Comparison of ENCODE assay signal across 10 cellular contexts in genomic region chr4:87120411-87121162, GRCh38.
DNase-seq lines count a peak whose midpoint lies in the region; ATAC-seq and TF ChIP-seq lines count a peak whose summit lies in the region.
"Had no signal": no experiment of that assay in that cellular context is flagged by ENCODE, and none has a peak within 500 bp of the region (broad histone marks: within the 10 kb centered on the region; RNA-seq: fewer than 3 reads in every experiment).

No MANE protein-coding gene starts in this region.

- no peak for DNase-seq in activated T-cell treated with anti-CD3 and anti-CD28 coated beads, Interleukin-2, amount 50 U/mL, for 72 hours
- no peak for DNase-seq in activated T-cell treated with anti-CD3 and anti-CD28 coated beads, Interleukin-2, amount 50 U/mL, for 48 hours
- peak; percentile 82 to 92 for DNase-seq in fibroblast of lung (ENCODE audit: low read depth in 2 of 2)
- peak; percentile 69 to 80 for DNase-seq in uterus
- no peak for DNase-seq in AML-193 (lab: John Stamatoyannopoulos, UW)
- no peak for DNase-seq in NCI-H524 treated with DMSO at 0.1 percent for 48 hours (lab: John Stamatoyannopoulos, UW)
- DNase-seq: H7, NCI-H226 had no signal

- no peak overlapping the region for H3K4me3 ChIP-seq in fibroblast of lung (replicated peaks in 1 of 4; ENCODE audit: control extremely low read depth in 1 of 4, insufficient read depth in 1 of 4, low read depth in 3 of 4, low read length in 4 of 4)
- H3K4me3 ChIP-seq in muscle layer of duodenum (ENCODE audit: low read depth in 1 of 2, low read length in 2 of 2): peak overlapping the region; percentile 19 to 44
- peak overlapping the region; percentile 9 to 24 for H3K4me3 ChIP-seq in uterus

- intact Hi-C loops in uterus (cut with DNase I; ENCODE audit: low total_unique reads): no loop called here

- no peaks in the 10 kb centered on the region for H3K79me2 ChIP-seq in fibroblast of lung (ENCODE audit: control insufficient read depth, insufficient read depth, low read length)

- no peak overlapping the region for H2AFZ ChIP-seq in fibroblast of lung (ENCODE audit: low read length)

- H3K27ac Mint-ChIP-seq in activated T-cell treated with anti-CD3 and anti-CD28 coated beads, Interleukin-2, amount 50 U/mL, for 72 hours: peak overlapping the region; percentile 41

- TF ChIP-seq CTCF in fibroblast of lung (conservative IDR thresholded peaks at IDR 0.05 in 1 of 2, IDR thresholded peaks at IDR 0.05 in 1 of 2; ENCODE audit: low read depth in 1 of 2, low read length in 2 of 2): peak in 1 of 2 donors; percentile 19
- peak in 1 of 4 experiments; percentile 13 for TF ChIP-seq CTCF in uterus (IDR thresholded peaks at IDR 0.05)

- ATAC-seq in activated T-cell treated with anti-CD3 and anti-CD28 coated beads, Interleukin-2, amount 50 U/mL, for 72 hours (replicated peaks in 1 of 2): no peak
- no peak for ATAC-seq in HG03432 (IDR thresholded peaks at IDR 0.05; ENCODE audit: unreplicated experiment)

- H3K9ac ChIP-seq in fibroblast of lung (ENCODE audit: insufficient read depth, low read length): no peak overlapping the region

- H4K20me1 ChIP-seq in fibroblast of lung (ENCODE audit: control insufficient read depth, extremely low read depth, insufficient read depth, low read length): no peaks in the 10 kb centered on the region

- H3K4me1 ChIP-seq in fibroblast of lung (ENCODE audit: control insufficient read depth, extremely low read depth, insufficient read depth, low read length): peaks cover 2% of the 10 kb centered on the region
- H3K4me1 ChIP-seq in muscle layer of duodenum (ENCODE audit: control insufficient read depth in 1 of 2, insufficient read depth in 2 of 2, low read length in 2 of 2): peaks cover 0 to 52% of the 10 kb centered on the region in 2 donors
- peaks cover 4 to 9% of the 10 kb centered on the region in 2 donors for H3K4me1 ChIP-seq in uterus

- no peak for TF ChIP-seq POLR2A in uterus (IDR thresholded peaks at IDR 0.05)

- H3K27ac ChIP-seq in fibroblast of lung (ENCODE audit: insufficient read depth, low read length) (no peak overlapping the region), muscle layer of duodenum (ENCODE audit: low read length) (peak overlapping the region; percentile 81), uterus (peak overlapping the region; percentile 82 to 90)

- no peaks in the 10 kb centered on the region for H3K27me3 ChIP-seq in fibroblast of lung (ENCODE audit: control insufficient read depth, insufficient read depth, low read length)
- no peaks in the 10 kb centered on the region for H3K27me3 ChIP-seq in muscle layer of duodenum (ENCODE audit: low read depth, low read length)
- no peaks in the 10 kb centered on the region for H3K27me3 ChIP-seq in uterus

- no peaks in the 10 kb centered on the region for H3K27me3 Mint-ChIP-seq in activated T-cell treated with anti-CD3 and anti-CD28 coated beads, Interleukin-2, amount 50 U/mL, for 72 hours (ENCODE audit: low read depth)

- no peaks in the 10 kb centered on the region for H3K9me3 ChIP-seq in fibroblast of lung (ENCODE audit: control insufficient read depth, insufficient read depth, low read depth, low read length)
- no peaks in the 10 kb centered on the region for H3K9me3 ChIP-seq in muscle layer of duodenum (ENCODE audit: control insufficient read depth in 1 of 2, low read length in 2 of 2)
- no peaks in the 10 kb centered on the region for H3K9me3 ChIP-seq in uterus

- H3K36me3 Mint-ChIP-seq in activated T-cell treated with anti-CD3 and anti-CD28 coated beads, Interleukin-2, amount 50 U/mL, for 72 hours (ENCODE audit: insufficient read depth in 2 of 2): peaks cover 4 to 23% of the 10 kb centered on the region in 2 donors

- peaks cover 30% of the 10 kb centered on the region for H3K4me1 Mint-ChIP-seq in activated T-cell treated with anti-CD3 and anti-CD28 coated beads, Interleukin-2, amount 50 U/mL, for 72 hours (ENCODE audit: low read depth)

- H3K4me2 ChIP-seq in fibroblast of lung (ENCODE audit: extremely low read depth, insufficient read depth, low read length): peak overlapping the region; percentile 11

- H3K36me3 ChIP-seq in fibroblast of lung (ENCODE audit: control insufficient read depth, insufficient read depth, low read length) (peaks cover 2% of the 10 kb centered on the region), muscle layer of duodenum (ENCODE audit: control insufficient read depth in 1 of 2, insufficient read depth in 2 of 2, low read length in 2 of 2) (peaks cover 25 to 33% of the 10 kb centered on the region in 2 donors), uterus (no peaks in the 10 kb centered on the region)

- no peaks in the 10 kb centered on the region for H3K9me3 Mint-ChIP-seq in activated T-cell treated with anti-CD3 and anti-CD28 coated beads, Interleukin-2, amount 50 U/mL, for 72 hours

- H3K4me3 Mint-ChIP-seq in activated T-cell treated with anti-CD3 and anti-CD28 coated beads, Interleukin-2, amount 50 U/mL, for 72 hours: no peak overlapping the region

Comparison
In these comparisons a context has a peak if more than half of its experiments do, and no peak if none do; other contexts are left out.
1. DNase-seq: peak in fibroblast of lung (2 of 2) and uterus (2 of 2); none in activated T-cell treated with anti-CD3 and anti-CD28 coated beads, Interleukin-2, amount 50 U/mL, for 72 hours (0 of 2), activated T-cell treated with anti-CD3 and anti-CD28 coated beads, Interleukin-2, amount 50 U/mL, for 48 hours (0 of 2), AML-193 (0 of 2) and NCI-H524 treated with DMSO at 0.1 percent for 48 hours (single experiment).
2. H3K4me3 ChIP-seq: peak in muscle layer of duodenum (2 of 2) and uterus (2 of 2); none in fibroblast of lung (0 of 4).